In the genomic region with DNA sequence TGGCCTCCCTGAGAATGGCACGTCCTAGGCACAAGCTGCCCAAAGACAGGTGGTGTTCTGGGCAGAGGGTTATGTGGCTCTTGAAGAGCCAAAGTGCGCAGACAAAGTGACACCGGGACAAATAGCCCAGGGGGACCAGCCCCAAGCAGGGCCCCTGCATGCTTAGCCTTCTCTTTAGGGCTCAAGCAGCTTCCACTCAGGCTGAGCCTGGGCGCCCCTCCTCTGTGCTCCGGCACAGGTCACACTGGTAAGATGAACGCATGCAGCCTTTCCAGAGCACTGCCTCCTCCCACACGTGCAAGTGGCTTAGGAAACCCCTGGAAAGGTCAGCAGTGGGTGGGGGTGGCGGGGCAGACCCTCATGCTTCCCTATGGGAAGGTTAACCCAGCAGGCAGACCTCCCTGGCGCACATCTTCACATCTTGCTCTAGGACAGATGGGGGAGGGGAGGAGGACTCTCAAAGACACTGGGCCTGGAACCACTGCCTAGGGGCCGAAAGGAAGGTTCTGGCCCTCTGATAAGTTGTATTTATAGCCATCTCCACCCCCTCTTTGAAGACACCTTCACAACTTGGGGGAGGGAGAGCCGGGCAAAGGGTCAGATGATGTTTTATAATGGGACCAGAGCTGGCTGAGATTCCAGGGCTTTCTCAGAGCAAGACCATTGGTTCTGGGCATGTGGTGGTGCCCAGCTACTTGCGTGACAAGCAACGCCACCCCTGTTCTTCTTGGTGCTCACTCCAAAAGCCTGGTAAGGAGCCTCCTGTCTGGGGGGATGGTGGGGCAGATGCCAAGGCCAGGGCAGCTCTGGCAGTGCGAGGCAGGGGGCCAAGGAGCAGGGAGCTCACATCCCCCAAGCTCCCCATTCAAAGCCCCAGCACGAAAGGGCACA, we compare ENCODE assay signal across 1 cellular context.
TF ChIP-seq lines count a peak whose summit lies in the region.

No MANE protein-coding gene starts in this region.

TF ChIP-seq in H1, 55 proteins besides CTCF, POLR2A, EP300 and RAD21:
- TF ChIP-seq TCF12 (IDR thresholded peaks at IDR 0.05; ENCODE audit: low read depth, low read length): no peak
